1 cellular context compared by ENCODE assay signal in genomic region chr1:37537378-37537777, GRCh38.
TF ChIP-seq lines count a peak whose summit lies in the region.

No MANE protein-coding gene starts in this region.

TF ChIP-seq in K562, 482 proteins besides CTCF, POLR2A, EP300 and RAD21:
- TF ChIP-seq ZNF586 (CRISPR knock-in tag; conservative IDR thresholded peaks at IDR 0.05), result no peak
- no peak for TF ChIP-seq FUS (optimal IDR thresholded peaks at IDR 0.05; ENCODE audit: low read depth, low read length)
- no peak for TF ChIP-seq PTRF (tag; IDR thresholded peaks at IDR 0.05)
- no peak for TF ChIP-seq ASH1L (IDR thresholded peaks at IDR 0.05; ENCODE audit: borderline replicate concordance, low read depth, partially characterized antibody)
- TF ChIP-seq MIER1 (IDR thresholded peaks at IDR 0.05; ENCODE audit: low read depth), result no peak
- no peak for TF ChIP-seq SREBF1 (IDR thresholded peaks at IDR 0.05; ENCODE audit: borderline replicate concordance, low read depth, low read length)
- no peak for TF ChIP-seq ZFP30 (CRISPR knock-in tag; IDR thresholded peaks at IDR 0.05; ENCODE audit: borderline replicate concordance)
- TF ChIP-seq NR2C1 (IDR thresholded peaks at IDR 0.05), result no peak
- no peak for TF ChIP-seq NR2C1 (tag; IDR thresholded peaks at IDR 0.05)
- no peak for TF ChIP-seq MCM7 (IDR thresholded peaks at IDR 0.05)
- no peak for TF ChIP-seq SAFB2 (IDR thresholded peaks at IDR 0.05; ENCODE audit: borderline replicate concordance, low read depth, low read length, severe bottlenecking)
- TF ChIP-seq ZNF695 (CRISPR knock-in tag; IDR thresholded peaks at IDR 0.05), result no peak
- no peak for TF ChIP-seq TSHZ1 (CRISPR knock-in tag; IDR thresholded peaks at IDR 0.05)
- no peak for TF ChIP-seq ZC3H4 (CRISPR knock-in tag; IDR thresholded peaks at IDR 0.05; ENCODE audit: borderline replicate concordance)
- no peak for TF ChIP-seq MEF2D (tag; conservative IDR thresholded peaks at IDR 0.05; ENCODE audit: low read depth)
- TF ChIP-seq ZNF740 (CRISPR knock-in tag; IDR thresholded peaks at IDR 0.05), result no peak
- no peak for TF ChIP-seq ZNF740 (tag; IDR thresholded peaks at IDR 0.05)
- no peak for TF ChIP-seq NCOA4 (IDR thresholded peaks at IDR 0.05; ENCODE audit: partially characterized antibody)
- TF ChIP-seq ESRRB (CRISPR knock-in tag; IDR thresholded peaks at IDR 0.05; ENCODE audit: borderline replicate concordance), result no peak
- TF ChIP-seq TCFL5 (CRISPR knock-in tag; conservative IDR thresholded peaks at IDR 0.05), result no peak
